Comparison of ENCODE assay signal across 1 cellular context in the genomic region with DNA sequence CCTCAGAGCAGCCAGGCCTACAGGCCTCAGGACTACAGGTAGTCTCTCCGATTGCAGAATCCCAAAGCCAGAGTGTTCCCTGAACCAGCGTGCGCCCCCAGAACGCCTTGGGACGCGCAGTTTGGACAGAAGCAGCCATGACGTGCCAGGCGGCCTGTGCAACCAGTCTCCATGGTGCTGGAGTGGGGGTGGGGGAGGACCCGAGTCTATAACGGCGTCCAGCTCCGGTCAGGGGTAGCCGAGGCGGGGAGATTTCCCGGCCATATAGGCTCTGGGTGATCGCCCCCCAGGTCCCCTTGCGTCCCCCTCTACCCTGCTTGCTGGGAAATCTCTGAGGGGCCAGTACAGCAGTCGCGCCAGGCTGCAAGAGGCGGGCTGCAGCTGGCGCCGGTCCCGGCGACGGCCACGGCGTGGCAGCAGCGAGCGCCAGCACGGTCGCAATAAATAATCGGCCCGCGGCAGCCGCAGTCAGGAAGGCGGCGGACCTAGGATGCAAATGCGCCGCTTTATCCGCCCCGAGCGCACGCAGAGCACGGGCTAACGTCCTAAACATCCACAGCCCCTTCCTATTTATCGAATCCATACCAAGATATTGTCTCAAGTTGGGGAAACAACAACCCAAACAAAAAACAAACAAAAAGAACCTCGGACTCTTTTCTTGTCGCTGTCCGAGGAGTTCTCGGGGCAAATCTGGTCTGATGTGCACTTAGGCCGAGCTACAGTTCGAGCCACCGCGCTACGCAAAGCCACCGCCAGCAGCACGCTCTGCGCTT.
A peak's percentile ranks its signal among the peaks of the same experiment; 100 is the strongest.
TF ChIP-seq lines count a peak whose summit lies in the region.

No MANE protein-coding gene starts in this region.

TF ChIP-seq in HepG2, 621 proteins besides CTCF, POLR2A, EP300 and RAD21 (continued from another document and continues in another):
- TF ChIP-seq, protein P1, sequence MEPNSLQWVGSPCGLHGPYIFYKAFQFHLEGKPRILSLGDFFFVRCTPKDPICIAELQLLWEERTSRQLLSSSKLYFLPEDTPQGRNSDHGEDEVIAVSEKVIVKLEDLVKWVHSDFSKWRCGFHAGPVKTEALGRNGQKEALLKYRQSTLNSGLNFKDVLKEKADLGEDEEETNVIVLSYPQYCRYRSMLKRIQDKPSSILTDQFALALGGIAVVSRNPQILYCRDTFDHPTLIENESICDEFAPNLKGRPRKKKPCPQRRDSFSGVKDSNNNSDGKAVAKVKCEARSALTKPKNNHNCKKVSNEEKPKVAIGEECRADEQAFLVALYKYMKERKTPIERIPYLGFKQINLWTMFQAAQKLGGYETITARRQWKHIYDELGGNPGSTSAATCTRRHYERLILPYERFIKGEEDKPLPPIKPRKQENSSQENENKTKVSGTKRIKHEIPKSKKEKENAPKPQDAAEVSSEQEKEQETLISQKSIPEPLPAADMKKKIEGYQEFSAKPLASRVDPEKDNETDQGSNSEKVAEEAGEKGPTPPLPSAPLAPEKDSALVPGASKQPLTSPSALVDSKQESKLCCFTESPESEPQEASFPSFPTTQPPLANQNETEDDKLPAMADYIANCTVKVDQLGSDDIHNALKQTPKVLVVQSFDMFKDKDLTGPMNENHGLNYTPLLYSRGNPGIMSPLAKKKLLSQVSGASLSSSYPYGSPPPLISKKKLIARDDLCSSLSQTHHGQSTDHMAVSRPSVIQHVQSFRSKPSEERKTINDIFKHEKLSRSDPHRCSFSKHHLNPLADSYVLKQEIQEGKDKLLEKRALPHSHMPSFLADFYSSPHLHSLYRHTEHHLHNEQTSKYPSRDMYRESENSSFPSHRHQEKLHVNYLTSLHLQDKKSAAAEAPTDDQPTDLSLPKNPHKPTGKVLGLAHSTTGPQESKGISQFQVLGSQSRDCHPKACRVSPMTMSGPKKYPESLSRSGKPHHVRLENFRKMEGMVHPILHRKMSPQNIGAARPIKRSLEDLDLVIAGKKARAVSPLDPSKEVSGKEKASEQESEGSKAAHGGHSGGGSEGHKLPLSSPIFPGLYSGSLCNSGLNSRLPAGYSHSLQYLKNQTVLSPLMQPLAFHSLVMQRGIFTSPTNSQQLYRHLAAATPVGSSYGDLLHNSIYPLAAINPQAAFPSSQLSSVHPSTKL (CRISPR knock-in tag; IDR thresholded peaks at IDR 0.05) = peak; percentile 44; the same call in 1 of the 2 replicates
- TF ChIP-seq, protein P2, sequence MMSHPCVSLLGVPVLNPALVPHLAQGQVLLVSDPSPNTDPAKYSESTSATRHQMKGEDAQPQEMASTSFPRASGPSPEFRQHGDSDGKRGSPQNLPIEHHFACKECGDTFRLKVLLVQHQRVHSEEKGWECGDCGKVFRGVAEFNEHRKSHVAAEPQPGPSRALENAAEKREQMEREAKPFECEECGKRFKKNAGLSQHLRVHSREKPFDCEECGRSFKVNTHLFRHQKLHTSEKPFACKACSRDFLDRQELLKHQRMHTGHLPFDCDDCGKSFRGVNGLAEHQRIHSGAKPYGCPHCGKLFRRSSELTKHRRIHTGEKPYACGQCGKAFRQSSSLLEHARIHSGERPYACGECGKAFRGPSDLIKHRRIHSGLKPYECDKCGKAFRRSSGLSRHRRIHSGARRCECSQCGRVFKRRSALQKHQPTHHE (CRISPR knock-in tag; IDR thresholded peaks at IDR 0.05; ENCODE audit: borderline replicate concordance) = no peak
- 0 out of 2 replicates have a peak, but pooled peaks have one; percentile 62 for TF ChIP-seq EEA1 (CRISPR knock-in tag; IDR thresholded peaks at IDR 0.05; ENCODE audit: borderline replicate concordance)
- no peak for TF ChIP-seq ZNF782 (CRISPR knock-in tag; IDR thresholded peaks at IDR 0.05; ENCODE audit: borderline replicate concordance)
- TF ChIP-seq, protein P3, sequence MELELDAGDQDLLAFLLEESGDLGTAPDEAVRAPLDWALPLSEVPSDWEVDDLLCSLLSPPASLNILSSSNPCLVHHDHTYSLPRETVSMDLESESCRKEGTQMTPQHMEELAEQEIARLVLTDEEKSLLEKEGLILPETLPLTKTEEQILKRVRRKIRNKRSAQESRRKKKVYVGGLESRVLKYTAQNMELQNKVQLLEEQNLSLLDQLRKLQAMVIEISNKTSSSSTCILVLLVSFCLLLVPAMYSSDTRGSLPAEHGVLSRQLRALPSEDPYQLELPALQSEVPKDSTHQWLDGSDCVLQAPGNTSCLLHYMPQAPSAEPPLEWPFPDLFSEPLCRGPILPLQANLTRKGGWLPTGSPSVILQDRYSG (CRISPR knock-in tag; IDR thresholded peaks at IDR 0.05) = no peak
- no peak for TF ChIP-seq ZNF761 (CRISPR knock-in tag; conservative IDR thresholded peaks at IDR 0.05)
- no peak for TF ChIP-seq FOXJ3 (CRISPR knock-in tag; IDR thresholded peaks at IDR 0.05; ENCODE audit: borderline replicate concordance)
- peak; percentile 44; the same call in 1 of the 2 replicates for TF ChIP-seq ZSCAN9 (CRISPR knock-in tag; IDR thresholded peaks at IDR 0.05; ENCODE audit: borderline replicate concordance)
- TF ChIP-seq FOSL1 (CRISPR knock-in tag; IDR thresholded peaks at IDR 0.05; ENCODE audit: borderline replicate concordance) = no peak
- TF ChIP-seq MED1 (CRISPR knock-in tag; IDR thresholded peaks at IDR 0.05) = no peak
- TF ChIP-seq ZNF567 (CRISPR knock-in tag; IDR thresholded peaks at IDR 0.05; ENCODE audit: borderline replicate concordance) = no peak
- TF ChIP-seq RORA (CRISPR knock-in tag; IDR thresholded peaks at IDR 0.05) = no peak
- TF ChIP-seq MAF1 (CRISPR knock-in tag; IDR thresholded peaks at IDR 0.05; ENCODE audit: borderline replicate concordance) = no peak
- TF ChIP-seq, protein P4, sequence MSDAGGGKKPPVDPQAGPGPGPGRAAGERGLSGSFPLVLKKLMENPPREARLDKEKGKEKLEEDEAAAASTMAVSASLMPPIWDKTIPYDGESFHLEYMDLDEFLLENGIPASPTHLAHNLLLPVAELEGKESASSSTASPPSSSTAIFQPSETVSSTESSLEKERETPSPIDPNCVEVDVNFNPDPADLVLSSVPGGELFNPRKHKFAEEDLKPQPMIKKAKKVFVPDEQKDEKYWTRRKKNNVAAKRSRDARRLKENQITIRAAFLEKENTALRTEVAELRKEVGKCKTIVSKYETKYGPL (CRISPR knock-in tag; IDR thresholded peaks at IDR 0.05) = no peak
- no peak for TF ChIP-seq MAFF (IDR thresholded peaks at IDR 0.05; ENCODE audit: low read depth, low read length)
- TF ChIP-seq, protein P5, sequence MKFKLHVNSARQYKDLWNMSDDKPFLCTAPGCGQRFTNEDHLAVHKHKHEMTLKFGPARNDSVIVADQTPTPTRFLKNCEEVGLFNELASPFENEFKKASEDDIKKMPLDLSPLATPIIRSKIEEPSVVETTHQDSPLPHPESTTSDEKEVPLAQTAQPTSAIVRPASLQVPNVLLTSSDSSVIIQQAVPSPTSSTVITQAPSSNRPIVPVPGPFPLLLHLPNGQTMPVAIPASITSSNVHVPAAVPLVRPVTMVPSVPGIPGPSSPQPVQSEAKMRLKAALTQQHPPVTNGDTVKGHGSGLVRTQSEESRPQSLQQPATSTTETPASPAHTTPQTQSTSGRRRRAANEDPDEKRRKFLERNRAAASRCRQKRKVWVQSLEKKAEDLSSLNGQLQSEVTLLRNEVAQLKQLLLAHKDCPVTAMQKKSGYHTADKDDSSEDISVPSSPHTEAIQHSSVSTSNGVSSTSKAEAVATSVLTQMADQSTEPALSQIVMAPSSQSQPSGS (CRISPR knock-in tag; IDR thresholded peaks at IDR 0.05) = no peak
- no peak for TF ChIP-seq ZNF24 (IDR thresholded peaks at IDR 0.05)
- no peak for TF ChIP-seq AHR (CRISPR knock-in tag; IDR thresholded peaks at IDR 0.05)
- TF ChIP-seq, protein P6, sequence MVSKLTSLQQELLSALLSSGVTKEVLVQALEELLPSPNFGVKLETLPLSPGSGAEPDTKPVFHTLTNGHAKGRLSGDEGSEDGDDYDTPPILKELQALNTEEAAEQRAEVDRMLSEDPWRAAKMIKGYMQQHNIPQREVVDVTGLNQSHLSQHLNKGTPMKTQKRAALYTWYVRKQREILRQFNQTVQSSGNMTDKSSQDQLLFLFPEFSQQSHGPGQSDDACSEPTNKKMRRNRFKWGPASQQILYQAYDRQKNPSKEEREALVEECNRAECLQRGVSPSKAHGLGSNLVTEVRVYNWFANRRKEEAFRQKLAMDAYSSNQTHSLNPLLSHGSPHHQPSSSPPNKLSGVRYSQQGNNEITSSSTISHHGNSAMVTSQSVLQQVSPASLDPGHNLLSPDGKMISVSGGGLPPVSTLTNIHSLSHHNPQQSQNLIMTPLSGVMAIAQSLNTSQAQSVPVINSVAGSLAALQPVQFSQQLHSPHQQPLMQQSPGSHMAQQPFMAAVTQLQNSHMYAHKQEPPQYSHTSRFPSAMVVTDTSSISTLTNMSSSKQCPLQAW (CRISPR knock-in tag; IDR thresholded peaks at IDR 0.05) = no peak
- TF ChIP-seq NRL (CRISPR knock-in tag; IDR thresholded peaks at IDR 0.05; ENCODE audit: borderline replicate concordance) = peak; percentile 15; the same call in 1 of the 2 replicates
- TF ChIP-seq, protein P7, sequence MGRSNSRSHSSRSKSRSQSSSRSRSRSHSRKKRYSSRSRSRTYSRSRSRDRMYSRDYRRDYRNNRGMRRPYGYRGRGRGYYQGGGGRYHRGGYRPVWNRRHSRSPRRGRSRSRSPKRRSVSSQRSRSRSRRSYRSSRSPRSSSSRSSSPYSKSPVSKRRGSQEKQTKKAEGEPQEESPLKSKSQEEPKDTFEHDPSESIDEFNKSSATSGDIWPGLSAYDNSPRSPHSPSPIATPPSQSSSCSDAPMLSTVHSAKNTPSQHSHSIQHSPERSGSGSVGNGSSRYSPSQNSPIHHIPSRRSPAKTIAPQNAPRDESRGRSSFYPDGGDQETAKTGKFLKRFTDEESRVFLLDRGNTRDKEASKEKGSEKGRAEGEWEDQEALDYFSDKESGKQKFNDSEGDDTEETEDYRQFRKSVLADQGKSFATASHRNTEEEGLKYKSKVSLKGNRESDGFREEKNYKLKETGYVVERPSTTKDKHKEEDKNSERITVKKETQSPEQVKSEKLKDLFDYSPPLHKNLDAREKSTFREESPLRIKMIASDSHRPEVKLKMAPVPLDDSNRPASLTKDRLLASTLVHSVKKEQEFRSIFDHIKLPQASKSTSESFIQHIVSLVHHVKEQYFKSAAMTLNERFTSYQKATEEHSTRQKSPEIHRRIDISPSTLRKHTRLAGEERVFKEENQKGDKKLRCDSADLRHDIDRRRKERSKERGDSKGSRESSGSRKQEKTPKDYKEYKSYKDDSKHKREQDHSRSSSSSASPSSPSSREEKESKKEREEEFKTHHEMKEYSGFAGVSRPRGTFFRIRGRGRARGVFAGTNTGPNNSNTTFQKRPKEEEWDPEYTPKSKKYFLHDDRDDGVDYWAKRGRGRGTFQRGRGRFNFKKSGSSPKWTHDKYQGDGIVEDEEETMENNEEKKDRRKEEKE (IDR thresholded peaks at IDR 0.05) = no peak
- TF ChIP-seq PHF20 (CRISPR knock-in tag; IDR thresholded peaks at IDR 0.05) = peak; percentile 23; the same call in 1 of the 2 replicates
- TF ChIP-seq FOXA1 (IDR thresholded peaks at IDR 0.05) = no peak
- TF ChIP-seq FOXA1 (CRISPR knock-in tag; IDR thresholded peaks at IDR 0.05) = no peak
- TF ChIP-seq NCOR1 (IDR thresholded peaks at IDR 0.05; ENCODE audit: borderline replicate concordance, low read length) = no peak
- TF ChIP-seq SCMH1 (CRISPR knock-in tag; IDR thresholded peaks at IDR 0.05; ENCODE audit: borderline replicate concordance) = no peak
- no peak for TF ChIP-seq RFXAP (CRISPR knock-in tag; IDR thresholded peaks at IDR 0.05; ENCODE audit: borderline replicate concordance)
- TF ChIP-seq, protein P8, sequence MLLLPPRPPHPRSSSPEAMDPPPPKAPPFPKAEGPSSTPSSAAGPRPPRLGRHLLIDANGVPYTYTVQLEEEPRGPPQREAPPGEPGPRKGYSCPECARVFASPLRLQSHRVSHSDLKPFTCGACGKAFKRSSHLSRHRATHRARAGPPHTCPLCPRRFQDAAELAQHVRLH (CRISPR knock-in tag; IDR thresholded peaks at IDR 0.05; ENCODE audit: borderline replicate concordance, low read depth) = peak; percentile 83; the same call in 1 of the 2 replicates
- no peak for TF ChIP-seq ELF1 (CRISPR knock-in tag; IDR thresholded peaks at IDR 0.05)
- TF ChIP-seq, protein P9, sequence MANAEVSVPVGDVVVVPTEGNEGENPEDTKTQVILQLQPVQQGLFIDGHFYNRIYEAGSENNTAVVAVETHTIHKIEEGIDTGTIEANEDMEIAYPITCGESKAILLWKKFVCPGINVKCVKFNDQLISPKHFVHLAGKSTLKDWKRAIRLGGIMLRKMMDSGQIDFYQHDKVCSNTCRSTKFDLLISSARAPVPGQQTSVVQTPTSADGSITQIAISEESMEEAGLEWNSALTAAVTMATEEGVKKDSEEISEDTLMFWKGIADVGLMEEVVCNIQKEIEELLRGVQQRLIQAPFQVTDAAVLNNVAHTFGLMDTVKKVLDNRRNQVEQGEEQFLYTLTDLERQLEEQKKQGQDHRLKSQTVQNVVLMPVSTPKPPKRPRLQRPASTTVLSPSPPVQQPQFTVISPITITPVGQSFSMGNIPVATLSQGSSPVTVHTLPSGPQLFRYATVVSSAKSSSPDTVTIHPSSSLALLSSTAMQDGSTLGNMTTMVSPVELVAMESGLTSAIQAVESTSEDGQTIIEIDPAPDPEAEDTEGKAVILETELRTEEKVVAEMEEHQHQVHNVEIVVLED (CRISPR knock-in tag; IDR thresholded peaks at IDR 0.05; ENCODE audit: borderline replicate concordance) = peak; percentile 42; the same call in 1 of the 2 replicates
- no peak for TF ChIP-seq JUN (CRISPR knock-in tag; IDR thresholded peaks at IDR 0.05)
- TF ChIP-seq, protein P10, sequence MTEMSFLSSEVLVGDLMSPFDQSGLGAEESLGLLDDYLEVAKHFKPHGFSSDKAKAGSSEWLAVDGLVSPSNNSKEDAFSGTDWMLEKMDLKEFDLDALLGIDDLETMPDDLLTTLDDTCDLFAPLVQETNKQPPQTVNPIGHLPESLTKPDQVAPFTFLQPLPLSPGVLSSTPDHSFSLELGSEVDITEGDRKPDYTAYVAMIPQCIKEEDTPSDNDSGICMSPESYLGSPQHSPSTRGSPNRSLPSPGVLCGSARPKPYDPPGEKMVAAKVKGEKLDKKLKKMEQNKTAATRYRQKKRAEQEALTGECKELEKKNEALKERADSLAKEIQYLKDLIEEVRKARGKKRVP (CRISPR knock-in tag; IDR thresholded peaks at IDR 0.05) = no peak
- 0 out of 3 replicates have a peak, but pooled peaks have one; percentile 16 for TF ChIP-seq MXI1 (IDR thresholded peaks at IDR 0.05; ENCODE audit: borderline replicate concordance, low read depth, low read length)
- TF ChIP-seq ZIK1 (CRISPR knock-in tag; IDR thresholded peaks at IDR 0.05; ENCODE audit: borderline replicate concordance, low read depth) = no peak
- TF ChIP-seq ZBTB8A (CRISPR knock-in tag; IDR thresholded peaks at IDR 0.05; ENCODE audit: borderline replicate concordance, low read depth) = no peak
- TF ChIP-seq, protein P11, sequence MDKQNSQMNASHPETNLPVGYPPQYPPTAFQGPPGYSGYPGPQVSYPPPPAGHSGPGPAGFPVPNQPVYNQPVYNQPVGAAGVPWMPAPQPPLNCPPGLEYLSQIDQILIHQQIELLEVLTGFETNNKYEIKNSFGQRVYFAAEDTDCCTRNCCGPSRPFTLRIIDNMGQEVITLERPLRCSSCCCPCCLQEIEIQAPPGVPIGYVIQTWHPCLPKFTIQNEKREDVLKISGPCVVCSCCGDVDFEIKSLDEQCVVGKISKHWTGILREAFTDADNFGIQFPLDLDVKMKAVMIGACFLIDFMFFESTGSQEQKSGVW (CRISPR knock-in tag; IDR thresholded peaks at IDR 0.05; ENCODE audit: borderline replicate concordance) = no peak
- TF ChIP-seq STAT5B (CRISPR knock-in tag; IDR thresholded peaks at IDR 0.05) = no peak
- TF ChIP-seq MIXL1 (CRISPR knock-in tag; IDR thresholded peaks at IDR 0.05) = no peak
